In the genomic region with DNA sequence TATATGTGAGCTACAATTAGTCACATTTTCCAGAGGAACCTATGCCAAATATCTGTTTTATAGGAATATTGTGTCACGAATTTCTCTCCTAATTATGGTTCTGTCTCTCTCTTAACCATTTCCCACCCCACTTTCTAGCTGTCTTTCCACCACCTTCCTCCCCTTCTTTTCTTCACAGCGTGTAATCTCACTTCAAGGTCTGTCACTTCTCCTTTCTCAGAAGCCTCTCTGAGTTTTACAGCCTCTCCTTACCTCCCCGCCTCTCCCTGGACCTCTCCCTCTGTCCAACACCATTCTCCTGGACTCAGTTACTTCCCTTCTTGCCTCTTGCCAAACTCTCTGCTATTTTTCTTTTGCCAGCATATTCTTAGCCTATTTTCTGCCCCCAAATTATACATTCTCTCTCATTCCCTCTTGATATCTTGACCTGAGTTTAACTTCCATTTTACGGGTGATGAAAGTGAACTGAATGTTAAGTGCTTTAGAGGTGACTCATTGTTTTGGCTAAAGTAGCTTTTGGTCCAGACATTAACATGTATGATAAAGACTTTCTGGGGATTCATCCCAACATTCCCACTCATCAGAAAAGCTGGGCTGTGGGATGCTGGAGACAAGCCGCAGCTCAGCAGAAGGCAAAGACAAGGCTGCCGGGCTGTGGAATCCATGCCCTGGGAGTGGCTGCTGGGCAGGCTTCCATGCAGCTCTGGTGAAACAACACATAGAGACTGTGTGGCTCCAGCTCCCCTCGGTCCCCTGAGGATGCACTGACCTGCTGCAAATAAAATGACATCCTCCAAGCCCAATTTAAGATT, we compare ENCODE assay signal across 1 cellular context.
TF ChIP-seq lines count a peak whose summit lies in the region.

No MANE protein-coding gene starts in this region.

TF ChIP-seq in HEK293, 187 proteins besides CTCF, POLR2A, EP300 and RAD21:
- TF ChIP-seq, protein P1, sequence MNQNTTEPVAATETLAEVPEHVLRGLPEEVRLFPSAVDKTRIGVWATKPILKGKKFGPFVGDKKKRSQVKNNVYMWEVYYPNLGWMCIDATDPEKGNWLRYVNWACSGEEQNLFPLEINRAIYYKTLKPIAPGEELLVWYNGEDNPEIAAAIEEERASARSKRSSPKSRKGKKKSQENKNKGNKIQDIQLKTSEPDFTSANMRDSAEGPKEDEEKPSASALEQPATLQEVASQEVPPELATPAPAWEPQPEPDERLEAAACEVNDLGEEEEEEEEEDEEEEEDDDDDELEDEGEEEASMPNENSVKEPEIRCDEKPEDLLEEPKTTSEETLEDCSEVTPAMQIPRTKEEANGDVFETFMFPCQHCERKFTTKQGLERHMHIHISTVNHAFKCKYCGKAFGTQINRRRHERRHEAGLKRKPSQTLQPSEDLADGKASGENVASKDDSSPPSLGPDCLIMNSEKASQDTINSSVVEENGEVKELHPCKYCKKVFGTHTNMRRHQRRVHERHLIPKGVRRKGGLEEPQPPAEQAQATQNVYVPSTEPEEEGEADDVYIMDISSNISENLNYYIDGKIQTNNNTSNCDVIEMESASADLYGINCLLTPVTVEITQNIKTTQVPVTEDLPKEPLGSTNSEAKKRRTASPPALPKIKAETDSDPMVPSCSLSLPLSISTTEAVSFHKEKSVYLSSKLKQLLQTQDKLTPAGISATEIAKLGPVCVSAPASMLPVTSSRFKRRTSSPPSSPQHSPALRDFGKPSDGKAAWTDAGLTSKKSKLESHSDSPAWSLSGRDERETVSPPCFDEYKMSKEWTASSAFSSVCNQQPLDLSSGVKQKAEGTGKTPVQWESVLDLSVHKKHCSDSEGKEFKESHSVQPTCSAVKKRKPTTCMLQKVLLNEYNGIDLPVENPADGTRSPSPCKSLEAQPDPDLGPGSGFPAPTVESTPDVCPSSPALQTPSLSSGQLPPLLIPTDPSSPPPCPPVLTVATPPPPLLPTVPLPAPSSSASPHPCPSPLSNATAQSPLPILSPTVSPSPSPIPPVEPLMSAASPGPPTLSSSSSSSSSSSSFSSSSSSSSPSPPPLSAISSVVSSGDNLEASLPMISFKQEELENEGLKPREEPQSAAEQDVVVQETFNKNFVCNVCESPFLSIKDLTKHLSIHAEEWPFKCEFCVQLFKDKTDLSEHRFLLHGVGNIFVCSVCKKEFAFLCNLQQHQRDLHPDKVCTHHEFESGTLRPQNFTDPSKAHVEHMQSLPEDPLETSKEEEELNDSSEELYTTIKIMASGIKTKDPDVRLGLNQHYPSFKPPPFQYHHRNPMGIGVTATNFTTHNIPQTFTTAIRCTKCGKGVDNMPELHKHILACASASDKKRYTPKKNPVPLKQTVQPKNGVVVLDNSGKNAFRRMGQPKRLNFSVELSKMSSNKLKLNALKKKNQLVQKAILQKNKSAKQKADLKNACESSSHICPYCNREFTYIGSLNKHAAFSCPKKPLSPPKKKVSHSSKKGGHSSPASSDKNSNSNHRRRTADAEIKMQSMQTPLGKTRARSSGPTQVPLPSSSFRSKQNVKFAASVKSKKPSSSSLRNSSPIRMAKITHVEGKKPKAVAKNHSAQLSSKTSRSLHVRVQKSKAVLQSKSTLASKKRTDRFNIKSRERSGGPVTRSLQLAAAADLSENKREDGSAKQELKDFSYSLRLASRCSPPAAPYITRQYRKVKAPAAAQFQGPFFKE (tag by site-specific recombination; IDR thresholded peaks at IDR 0.05; ENCODE audit: borderline replicate concordance) = no peak
- no peak for TF ChIP-seq ZNF292 (tag by site-specific recombination; IDR thresholded peaks at IDR 0.05; ENCODE audit: borderline replicate concordance, low read depth)
- TF ChIP-seq, protein P2, sequence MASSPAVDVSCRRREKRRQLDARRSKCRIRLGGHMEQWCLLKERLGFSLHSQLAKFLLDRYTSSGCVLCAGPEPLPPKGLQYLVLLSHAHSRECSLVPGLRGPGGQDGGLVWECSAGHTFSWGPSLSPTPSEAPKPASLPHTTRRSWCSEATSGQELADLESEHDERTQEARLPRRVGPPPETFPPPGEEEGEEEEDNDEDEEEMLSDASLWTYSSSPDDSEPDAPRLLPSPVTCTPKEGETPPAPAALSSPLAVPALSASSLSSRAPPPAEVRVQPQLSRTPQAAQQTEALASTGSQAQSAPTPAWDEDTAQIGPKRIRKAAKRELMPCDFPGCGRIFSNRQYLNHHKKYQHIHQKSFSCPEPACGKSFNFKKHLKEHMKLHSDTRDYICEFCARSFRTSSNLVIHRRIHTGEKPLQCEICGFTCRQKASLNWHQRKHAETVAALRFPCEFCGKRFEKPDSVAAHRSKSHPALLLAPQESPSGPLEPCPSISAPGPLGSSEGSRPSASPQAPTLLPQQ (tag by site-specific recombination; IDR thresholded peaks at IDR 0.05) = no peak
- TF ChIP-seq OSR2 (tag by site-specific recombination; IDR thresholded peaks at IDR 0.05) = no peak
- TF ChIP-seq SP3 (tag by site-specific recombination; IDR thresholded peaks at IDR 0.05) = no peak
- peak; percentile 61; the same call in 1 of the 2 replicates for TF ChIP-seq ZNF366 (tag by site-specific recombination; conservative IDR thresholded peaks at IDR 0.05)
- TF ChIP-seq ZEB2 (tag by site-specific recombination; IDR thresholded peaks at IDR 0.05) = no peak
- TF ChIP-seq ZNF354C (tag by site-specific recombination; IDR thresholded peaks at IDR 0.05; ENCODE audit: borderline replicate concordance, low read depth) = no peak
- TF ChIP-seq ZNF571 (tag by site-specific recombination; IDR thresholded peaks at IDR 0.05) = no peak
- peak; percentile 88; the same call in 1 of the 2 replicates for TF ChIP-seq PRDM1 (tag by site-specific recombination; IDR thresholded peaks at IDR 0.05)
- no peak for TF ChIP-seq ZNF2 (tag by site-specific recombination; IDR thresholded peaks at IDR 0.05)
- TF ChIP-seq ZNF626 (tag by site-specific recombination; IDR thresholded peaks at IDR 0.05) = no peak
- TF ChIP-seq ZBTB21 (tag by site-specific recombination; IDR thresholded peaks at IDR 0.05) = no peak
- TF ChIP-seq, protein P3, sequence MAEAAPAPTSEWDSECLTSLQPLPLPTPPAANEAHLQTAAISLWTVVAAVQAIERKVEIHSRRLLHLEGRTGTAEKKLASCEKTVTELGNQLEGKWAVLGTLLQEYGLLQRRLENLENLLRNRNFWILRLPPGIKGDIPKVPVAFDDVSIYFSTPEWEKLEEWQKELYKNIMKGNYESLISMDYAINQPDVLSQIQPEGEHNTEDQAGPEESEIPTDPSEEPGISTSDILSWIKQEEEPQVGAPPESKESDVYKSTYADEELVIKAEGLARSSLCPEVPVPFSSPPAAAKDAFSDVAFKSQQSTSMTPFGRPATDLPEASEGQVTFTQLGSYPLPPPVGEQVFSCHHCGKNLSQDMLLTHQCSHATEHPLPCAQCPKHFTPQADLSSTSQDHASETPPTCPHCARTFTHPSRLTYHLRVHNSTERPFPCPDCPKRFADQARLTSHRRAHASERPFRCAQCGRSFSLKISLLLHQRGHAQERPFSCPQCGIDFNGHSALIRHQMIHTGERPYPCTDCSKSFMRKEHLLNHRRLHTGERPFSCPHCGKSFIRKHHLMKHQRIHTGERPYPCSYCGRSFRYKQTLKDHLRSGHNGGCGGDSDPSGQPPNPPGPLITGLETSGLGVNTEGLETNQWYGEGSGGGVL (tag by site-specific recombination; IDR thresholded peaks at IDR 0.05) = peak; percentile 68
- TF ChIP-seq, protein P4, sequence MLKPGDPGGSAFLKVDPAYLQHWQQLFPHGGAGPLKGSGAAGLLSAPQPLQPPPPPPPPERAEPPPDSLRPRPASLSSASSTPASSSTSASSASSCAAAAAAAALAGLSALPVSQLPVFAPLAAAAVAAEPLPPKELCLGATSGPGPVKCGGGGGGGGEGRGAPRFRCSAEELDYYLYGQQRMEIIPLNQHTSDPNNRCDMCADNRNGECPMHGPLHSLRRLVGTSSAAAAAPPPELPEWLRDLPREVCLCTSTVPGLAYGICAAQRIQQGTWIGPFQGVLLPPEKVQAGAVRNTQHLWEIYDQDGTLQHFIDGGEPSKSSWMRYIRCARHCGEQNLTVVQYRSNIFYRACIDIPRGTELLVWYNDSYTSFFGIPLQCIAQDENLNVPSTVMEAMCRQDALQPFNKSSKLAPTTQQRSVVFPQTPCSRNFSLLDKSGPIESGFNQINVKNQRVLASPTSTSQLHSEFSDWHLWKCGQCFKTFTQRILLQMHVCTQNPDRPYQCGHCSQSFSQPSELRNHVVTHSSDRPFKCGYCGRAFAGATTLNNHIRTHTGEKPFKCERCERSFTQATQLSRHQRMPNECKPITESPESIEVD (tag by site-specific recombination; IDR thresholded peaks at IDR 0.05) = no peak
- no peak for TF ChIP-seq OVOL3 (tag by site-specific recombination; IDR thresholded peaks at IDR 0.05)
- TF ChIP-seq ZNF544 (tag by site-specific recombination; IDR thresholded peaks at IDR 0.05) = no peak
- TF ChIP-seq, protein P5, sequence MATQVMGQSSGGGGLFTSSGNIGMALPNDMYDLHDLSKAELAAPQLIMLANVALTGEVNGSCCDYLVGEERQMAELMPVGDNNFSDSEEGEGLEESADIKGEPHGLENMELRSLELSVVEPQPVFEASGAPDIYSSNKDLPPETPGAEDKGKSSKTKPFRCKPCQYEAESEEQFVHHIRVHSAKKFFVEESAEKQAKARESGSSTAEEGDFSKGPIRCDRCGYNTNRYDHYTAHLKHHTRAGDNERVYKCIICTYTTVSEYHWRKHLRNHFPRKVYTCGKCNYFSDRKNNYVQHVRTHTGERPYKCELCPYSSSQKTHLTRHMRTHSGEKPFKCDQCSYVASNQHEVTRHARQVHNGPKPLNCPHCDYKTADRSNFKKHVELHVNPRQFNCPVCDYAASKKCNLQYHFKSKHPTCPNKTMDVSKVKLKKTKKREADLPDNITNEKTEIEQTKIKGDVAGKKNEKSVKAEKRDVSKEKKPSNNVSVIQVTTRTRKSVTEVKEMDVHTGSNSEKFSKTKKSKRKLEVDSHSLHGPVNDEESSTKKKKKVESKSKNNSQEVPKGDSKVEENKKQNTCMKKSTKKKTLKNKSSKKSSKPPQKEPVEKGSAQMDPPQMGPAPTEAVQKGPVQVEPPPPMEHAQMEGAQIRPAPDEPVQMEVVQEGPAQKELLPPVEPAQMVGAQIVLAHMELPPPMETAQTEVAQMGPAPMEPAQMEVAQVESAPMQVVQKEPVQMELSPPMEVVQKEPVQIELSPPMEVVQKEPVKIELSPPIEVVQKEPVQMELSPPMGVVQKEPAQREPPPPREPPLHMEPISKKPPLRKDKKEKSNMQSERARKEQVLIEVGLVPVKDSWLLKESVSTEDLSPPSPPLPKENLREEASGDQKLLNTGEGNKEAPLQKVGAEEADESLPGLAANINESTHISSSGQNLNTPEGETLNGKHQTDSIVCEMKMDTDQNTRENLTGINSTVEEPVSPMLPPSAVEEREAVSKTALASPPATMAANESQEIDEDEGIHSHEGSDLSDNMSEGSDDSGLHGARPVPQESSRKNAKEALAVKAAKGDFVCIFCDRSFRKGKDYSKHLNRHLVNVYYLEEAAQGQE (tag by site-specific recombination; IDR thresholded peaks at IDR 0.05) = peak; percentile 34; the same call in 1 of the 2 replicates
- TF ChIP-seq ZNF335 (tag by site-specific recombination; conservative IDR thresholded peaks at IDR 0.05) = peak; percentile 32; the same call in 1 of the 2 replicates
- no peak for TF ChIP-seq ZBTB17 (tag by site-specific recombination; IDR thresholded peaks at IDR 0.05)
